ENCODE assay signal across 8 cellular contexts in the genomic region with DNA sequence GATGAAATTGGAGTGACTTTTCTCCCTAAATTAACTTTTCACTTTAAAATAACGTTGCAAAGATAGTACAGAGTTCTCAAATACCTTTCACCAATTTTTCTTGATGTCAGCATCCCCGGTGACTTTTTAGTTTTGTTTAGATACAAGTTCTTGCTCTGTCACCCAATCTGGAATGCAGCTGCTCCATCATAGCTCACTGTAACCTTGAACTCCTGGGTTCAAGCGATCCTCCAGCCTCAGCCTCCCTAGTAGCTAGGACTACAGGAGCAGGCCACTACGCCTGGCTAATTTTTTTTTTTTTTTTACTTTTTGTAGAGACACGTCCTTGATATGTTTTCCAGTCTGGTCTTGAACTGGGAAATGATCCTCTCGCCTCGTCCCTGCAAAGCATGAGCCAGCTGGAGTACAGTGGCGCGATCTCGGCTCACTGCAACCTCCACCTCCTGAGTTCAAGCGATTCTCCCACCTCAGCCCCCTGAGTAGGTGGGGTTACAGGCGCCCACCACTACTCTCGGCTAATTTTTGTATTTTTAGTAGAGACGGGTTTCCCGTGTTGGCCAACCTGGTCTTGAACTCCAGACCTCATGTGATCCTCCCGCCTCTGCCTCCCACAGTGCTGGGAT. TPM values are rescaled to one million over a fixed set of nuclear protein-coding genes. Genes with fewer than 3 reads are reported as not detected.
DNase-seq lines count a peak whose midpoint lies in the region; ATAC-seq and TF ChIP-seq lines count a peak whose summit lies in the region.

No MANE protein-coding gene starts in this region.

- H3K4me1 ChIP-seq in spleen = peaks cover 25 to 64% (median 43%) of the 10 kb centered on the region in 6 donors

- WGBS in spleen, 5 donors = 43 to 57% (median 47%) methylated on average over 16 of the region's 16 CpGs

- TF ChIP-seq CTCF in glutamatergic neuron (IDR thresholded peaks at IDR 0.05; ENCODE audit: partially characterized antibody, unreplicated experiment) (no peak), spleen (IDR thresholded peaks at IDR 0.05 in 8 of 11, conservative IDR thresholded peaks at IDR 0.05 in 3 of 11) (no peak)

- no peaks in the 10 kb centered on the region for H3K9me3 ChIP-seq in spleen

- intact Hi-C loops in spleen (cut with DNase I; ENCODE audit: low total_unique reads) = loop anchor here (10.0 kb wide), 1 partner anchor 59 kb away; no protein-coding TSS in a partner anchor

- peaks cover 0 to 39% (median 12%) of the 10 kb centered on the region in 6 donors for H3K36me3 ChIP-seq in spleen

- H3K9me3 Mint-ChIP-seq in glutamatergic neuron (ENCODE audit: unreplicated experiment) = peaks cover 4% of the 10 kb centered on the region

- no peaks in the 10 kb centered on the region for H3K27me3 ChIP-seq in spleen (replicated peaks in 1 of 7)

- peak overlapping the region; percentile 98 for H3K4me3 Mint-ChIP-seq in glutamatergic neuron (ENCODE audit: unreplicated experiment)

- H3K27me3 Mint-ChIP-seq in glutamatergic neuron (ENCODE audit: unreplicated experiment) = peaks cover 4% of the 10 kb centered on the region

- no peak for TF ChIP-seq POLR2A in spleen (IDR thresholded peaks at IDR 0.05)

- ATAC-seq in GM19467 (IDR thresholded peaks at IDR 0.05; ENCODE audit: unreplicated experiment) (no peak), GM21619 (IDR thresholded peaks at IDR 0.05; ENCODE audit: unreplicated experiment) (no peak)

- peak overlapping the region; percentile 99 for H3K27ac Mint-ChIP-seq in glutamatergic neuron (ENCODE audit: unreplicated experiment)

- H3K4me1 Mint-ChIP-seq in glutamatergic neuron (ENCODE audit: low read depth, unreplicated experiment) = peaks cover 8% of the 10 kb centered on the region

- DNase-seq in NOMO-1 treated with DMSO at 0.1 percent for 48 hours (lab: John Stamatoyannopoulos, UW; ENCODE audit: unreplicated experiment) (peak; percentile 13), NOMO-1 treated with dmso at 0.1 percent for 144 hours (lab: John Stamatoyannopoulos, UW; ENCODE audit: unreplicated experiment) (no peak), UCSD-AML1 (lab: John Stamatoyannopoulos, UW; ENCODE audit: unreplicated experiment) (peak; percentile 6), glutamatergic neuron (no peak), spleen (no peak), DMS153 treated with DMSO at 0.1 percent for 48 hours (lab: John Stamatoyannopoulos, UW; ENCODE audit: unreplicated experiment) (no peak)

- H3K36me3 Mint-ChIP-seq in glutamatergic neuron (ENCODE audit: unreplicated experiment) = peaks cover 8% of the 10 kb centered on the region

- H3K27ac ChIP-seq in spleen = peak overlapping the region; percentile 93 to 98 (median 97)

- H3K4me3 ChIP-seq in spleen = peak overlapping the region; percentile 59 to 88 (median 65)

RNA-seq across cellular contexts. Expression of a gene that starts 0.7 kb away (rescaled TPM):
- 16.3 TPM for total RNA-seq in glutamatergic neuron (ENCODE audit: unreplicated experiment)
- 10 to 100 TPM; 18.4 to 28.5 (median 22.9) TPM for total RNA-seq in spleen
- 1 to 10 TPM; 3.0 to 8.2 (median 4.0) TPM for polyA plus RNA-seq in spleen

RNA-seq across cellular contexts. Expression of a gene that starts 0.9 kb away (rescaled TPM):
- total RNA-seq in glutamatergic neuron (ENCODE audit: unreplicated experiment) (3.5 TPM), spleen (1 to 10 TPM; 4.6 to 9.6 (median 5.9) TPM)
- 1 to 10 TPM; 1.7 to 3.3 (median 2.6) TPM for polyA plus RNA-seq in spleen

RNA-seq across cellular contexts. Expression of a gene that starts 35.2 kb away (rescaled TPM):
- total RNA-seq in glutamatergic neuron (ENCODE audit: unreplicated experiment) (not detected), spleen (1 to 10 TPM in 3 of 7 donors, under 1 TPM in 3, not detected in 1; 0.32 to 1.6 (median 0.98) TPM)
- under 1 TPM in 2 of 3 donors, not detected in 1; 0.38 to 0.48 TPM for polyA plus RNA-seq in spleen

Comparison
In these comparisons a context has a peak if more than half of its experiments do, and no peak if none do; other contexts are left out.
1. DNase-seq: peak in NOMO-1 treated with DMSO at 0.1 percent for 48 hours (single experiment) and UCSD-AML1 (single experiment); none in NOMO-1 treated with dmso at 0.1 percent for 144 hours (single experiment), glutamatergic neuron (single experiment), spleen (single experiment) and DMS153 treated with DMSO at 0.1 percent for 48 hours (single experiment).